ENCODE assay signal across 12 cellular contexts in the genomic region with DNA sequence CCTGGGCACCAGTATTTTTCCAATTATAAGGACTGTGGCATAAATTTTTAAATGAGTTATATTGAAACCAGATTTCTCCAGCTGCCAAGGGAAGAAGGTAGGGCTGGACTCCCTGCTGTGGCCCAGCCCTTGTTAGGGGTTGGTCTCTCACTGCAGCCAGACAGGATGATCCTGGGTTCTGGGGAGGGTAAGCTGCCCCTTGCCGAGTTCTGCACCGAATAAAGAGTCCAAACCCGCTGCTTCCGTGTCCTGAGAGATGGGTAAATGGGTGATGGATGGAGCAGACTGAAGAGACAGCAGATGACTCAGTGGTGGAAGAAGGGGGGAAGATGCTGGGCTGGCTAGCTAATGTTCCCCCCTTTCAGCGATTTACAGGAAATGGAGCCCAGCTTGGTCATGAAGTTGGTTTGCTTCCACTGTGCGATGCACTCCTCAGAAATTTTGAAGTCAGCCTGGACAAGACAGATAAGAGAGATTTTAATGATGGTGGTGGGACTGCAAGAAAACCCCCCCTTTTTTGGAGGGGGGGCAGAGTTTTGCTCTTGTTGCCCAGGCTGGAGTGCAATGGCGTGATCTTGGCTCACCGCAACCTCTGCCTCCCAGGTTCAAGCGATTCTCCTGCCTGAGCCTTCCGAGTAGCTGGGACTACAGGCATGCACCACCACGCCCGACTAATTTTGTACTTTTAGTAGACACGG. TPM values are rescaled to one million over a fixed set of nuclear protein-coding genes. Genes with fewer than 3 reads are reported as not detected.
DNase-seq lines count a peak whose midpoint lies in the region; ATAC-seq, FAIRE-seq and TF ChIP-seq lines count a peak whose summit lies in the region.
"Had no signal": no experiment of that assay in that cellular context is flagged by ENCODE, and none has a peak within 500 bp of the region (broad histone marks: within the 10 kb centered on the region; RNA-seq: fewer than 3 reads in every experiment).

No MANE protein-coding gene starts in this region.

- H3K4me3 Mint-ChIP-seq in HFFc6 (peak overlapping the region; percentile 43; the same call in 1 of the 2 replicates), progenitor cell of endocrine pancreas (ENCODE audit: low read depth) (no peak overlapping the region)
- no peak overlapping the region for H3K4me3 Mint-ChIP-seq in activated naive CD8-positive, alpha-beta T cell treated with anti-CD3 and anti-CD28 coated beads, Interleukin-2, amount 50 U/mL, for 24 hours

- in situ Hi-C loops in HAP-1 (cut with MboI; ENCODE audit: low sequenced_read_pairs): no loop called here

- intact Hi-C loops in kidney (cut with DNase I): no loop called here

- ATAC-seq in activated naive CD8-positive, alpha-beta T cell treated with anti-CD3 and anti-CD28 coated beads, Interleukin-2, amount 50 U/mL, for 24 hours: no peak
- ATAC-seq in GM18505 (IDR thresholded peaks at IDR 0.05; ENCODE audit: unreplicated experiment) (no peak), GM21737 (IDR thresholded peaks at IDR 0.05; ENCODE audit: unreplicated experiment) (no peak)

- no peak overlapping the region for H3K27ac ChIP-seq in kidney (ENCODE audit: low read depth in 2 of 2, low read length in 2 of 2)

- H3K27me3 ChIP-seq in HAP-1 (ENCODE audit: low read depth): no peaks in the 10 kb centered on the region
- H3K27me3 ChIP-seq: transverse colon had no signal

- H3K9me3 Mint-ChIP-seq in HFFc6 (no peaks in the 10 kb centered on the region), progenitor cell of endocrine pancreas (ENCODE audit: low read depth) (no peaks in the 10 kb centered on the region)
- H3K9me3 Mint-ChIP-seq in activated naive CD8-positive, alpha-beta T cell treated with anti-CD3 and anti-CD28 coated beads, Interleukin-2, amount 50 U/mL, for 24 hours: no peaks in the 10 kb centered on the region

- no peaks in the 10 kb centered on the region; the same call in none of the 2 replicates for H3K27me3 Mint-ChIP-seq in HFFc6 (ENCODE audit: insufficient read depth)
- H3K27me3 Mint-ChIP-seq in activated naive CD8-positive, alpha-beta T cell treated with anti-CD3 and anti-CD28 coated beads, Interleukin-2, amount 50 U/mL, for 24 hours: peaks cover 2% of the 10 kb centered on the region
- no peaks in the 10 kb centered on the region for H3K27me3 Mint-ChIP-seq in progenitor cell of endocrine pancreas

- H3K27ac Mint-ChIP-seq in HFFc6 (peak overlapping the region; percentile 80), progenitor cell of endocrine pancreas (no peak overlapping the region)
- H3K27ac Mint-ChIP-seq in activated naive CD8-positive, alpha-beta T cell treated with anti-CD3 and anti-CD28 coated beads, Interleukin-2, amount 50 U/mL, for 24 hours: peak overlapping the region; percentile 30

- H3K4me1 ChIP-seq in kidney (ENCODE audit: control insufficient read depth in 1 of 2, insufficient read depth in 1 of 2, low read depth in 1 of 2, low read length in 2 of 2): no peaks in the 10 kb centered on the region
- H3K4me1 ChIP-seq in HAP-1: no peaks in the 10 kb centered on the region
- H3K4me1 ChIP-seq: prostate gland had no signal

- H3K9me3 ChIP-seq in kidney (ENCODE audit: control insufficient read depth in 1 of 2, low read length in 2 of 2): no peaks in the 10 kb centered on the region
- no peaks in the 10 kb centered on the region for H3K9me3 ChIP-seq in HAP-1
- H3K9me3 ChIP-seq: prostate gland, transverse colon had no signal

- H3K36me3 ChIP-seq in kidney (ENCODE audit: control insufficient read depth in 1 of 2, insufficient read depth in 2 of 2, low read length in 2 of 2): peaks cover 9 to 23% of the 10 kb centered on the region in 2 donors
- H3K36me3 ChIP-seq in HAP-1 (replicated peaks): peaks cover 83% of the 10 kb centered on the region

- H3K4me1 Mint-ChIP-seq in HFFc6 (ENCODE audit: low read depth): peaks cover 22% of the 10 kb centered on the region
- peaks cover 18% of the 10 kb centered on the region for H3K4me1 Mint-ChIP-seq in activated naive CD8-positive, alpha-beta T cell treated with anti-CD3 and anti-CD28 coated beads, Interleukin-2, amount 50 U/mL, for 24 hours
- peaks cover 3% of the 10 kb centered on the region for H3K4me1 Mint-ChIP-seq in progenitor cell of endocrine pancreas (ENCODE audit: low read depth)

- FAIRE-seq in kidney (lab: Jason Lieb, UNC): no peak

- no peak for TF ChIP-seq POLR2A in GM18505 (IDR thresholded peaks at IDR 0.05; ENCODE audit: borderline replicate concordance, extremely low read depth, insufficient read depth, insufficient read length)

- no peak overlapping the region for H3K4me3 ChIP-seq in kidney (ENCODE audit: low read length in 2 of 2)
- H3K4me3 ChIP-seq in HAP-1: no peak overlapping the region
- H3K4me3 ChIP-seq: prostate gland, transverse colon had no signal

- H3K9ac ChIP-seq in kidney (ENCODE audit: low read length in 2 of 2): no peak overlapping the region

- H3K36me3 Mint-ChIP-seq in HFFc6 (ENCODE audit: low read depth) (peaks cover 23% of the 10 kb centered on the region), progenitor cell of endocrine pancreas (ENCODE audit: insufficient read depth) (peaks cover 26% of the 10 kb centered on the region)
- H3K36me3 Mint-ChIP-seq in activated naive CD8-positive, alpha-beta T cell treated with anti-CD3 and anti-CD28 coated beads, Interleukin-2, amount 50 U/mL, for 24 hours (ENCODE audit: low read depth): peaks cover 47% of the 10 kb centered on the region

- DNase-seq in A172 (ENCODE audit: low spot score): peak; percentile 81
- peak; percentile 17 for DNase-seq in HFFc6
- DNase-seq in activated naive CD8-positive, alpha-beta T cell treated with anti-CD3 and anti-CD28 coated beads, Interleukin-2, amount 50 U/mL, for 24 hours: no peak
- DNase-seq in kidney: peak; percentile 31
- no peak for DNase-seq in progenitor cell of endocrine pancreas (ENCODE audit: low spot score, unreplicated experiment)
- DNase-seq in HAP-1 (ENCODE audit: low spot score in 2 of 2): no peak
- DNase-seq: activated CD4-positive, alpha-beta T cell treated with anti-CD3 and anti-CD28 coated beads, Interleukin-2, amount 50 U/mL, for 4 hours; RPMI8226; transverse colon had no signal

- no peak for TF ChIP-seq CTCF in HFFc6 (IDR thresholded peaks at IDR 0.05)
- no peak for TF ChIP-seq CTCF in kidney (IDR thresholded peaks at IDR 0.05; ENCODE audit: borderline replicate concordance, extremely low read depth, insufficient read depth)
- TF ChIP-seq CTCF in progenitor cell of endocrine pancreas (IDR thresholded peaks at IDR 0.05; ENCODE audit: unreplicated experiment): no peak

RNA-seq across cellular contexts. Expression of a gene that starts 41.4 kb away (rescaled TPM):
- total RNA-seq in A172 (2014; rRNA removed; shearing (Covaris generic)): 63.4 and 79.1 TPM in 2 replicates
- 100 to 1,000 TPM in 4 of 6 experiments, 10 to 100 TPM in 2; 92.5 to 122 (median 107) TPM for total RNA-seq in HFFc6 (2021; fragmentation: NEBNext Ultra II Directional; extraction: Animal tissue kit (Norgen Biotek cat#: 25700))
- 86.1 TPM for total RNA-seq in kidney
- polyA plus RNA-seq in kidney (ENCODE audit: insufficient read depth, low read depth, low replicate concordance): 24.8 TPM
- total RNA-seq in progenitor cell of endocrine pancreas: 101 and 110 TPM in 2 replicates

RNA-seq across cellular contexts. Expression of a gene that starts 41.7 kb away (rescaled TPM):
- 20.0 and 20.4 TPM in 2 replicates for total RNA-seq in A172 (2014; rRNA removed; shearing (Covaris generic))
- total RNA-seq in HFFc6 (2021; fragmentation: NEBNext Ultra II Directional; extraction: Animal tissue kit (Norgen Biotek cat#: 25700)): 10 to 100 TPM; 20.0 to 24.9 (median 21.6) TPM
- total RNA-seq in kidney (40.1 TPM), progenitor cell of endocrine pancreas (62.6 and 66.1 TPM in 2 replicates)
- polyA plus RNA-seq in kidney (ENCODE audit: insufficient read depth, low read depth, low replicate concordance): 14.3 TPM

Comparison
In these comparisons a context has a peak if more than half of its experiments do, and no peak if none do; other contexts are left out.
1. DNase-seq: peak in A172 (single experiment), HFFc6 (single experiment) and kidney (single experiment); none in activated naive CD8-positive, alpha-beta T cell treated with anti-CD3 and anti-CD28 coated beads, Interleukin-2, amount 50 U/mL, for 24 hours (single experiment), progenitor cell of endocrine pancreas (single experiment) and HAP-1 (0 of 2).